In genomic region chr14:99137913-99138571, GRCh38 we compare ENCODE assay signal across 12 cellular contexts.
DNase-seq lines count a peak whose midpoint lies in the region; ATAC-seq, FAIRE-seq and TF ChIP-seq lines count a peak whose summit lies in the region.
"Had no signal": no experiment of that assay in that cellular context is flagged by ENCODE, and none has a peak within 500 bp of the region (broad histone marks: within the 10 kb centered on the region; RNA-seq: fewer than 3 reads in every experiment).

No MANE protein-coding gene starts in this region.

- TF ChIP-seq POLR2A in A549 (IDR thresholded peaks at IDR 0.05; ENCODE audit: low read length): no peak

- no peaks in the 10 kb centered on the region for H3K4me1 ChIP-seq in A549

- no peak overlapping the region for H3K4me2 ChIP-seq in A549

- no peak for TF ChIP-seq CTCF in A549 (IDR thresholded peaks at IDR 0.05)

- 41% methylated on average over 8 of the region's 8 CpGs for WGBS in A549 (ENCODE audit: missing lambda C conversion rate)

- no peak overlapping the region for H3K4me3 ChIP-seq in A549

- CTCF ChIA-PET in A549 (lab: Yijun Ruan, JAX): interaction anchor here (1.0 to 1.7 kb wide), 2 partner anchors 9 to 15 kb away, joined by 3 read pairs; no protein-coding TSS in a partner anchor

- no peak for FAIRE-seq in A549 (lab: Jason Lieb, UNC)
- FAIRE-seq: keratinocyte had no signal

- no peaks in the 10 kb centered on the region for H3K9me3 ChIP-seq in A549

- POLR2A ChIA-PET in A549 (lab: Yijun Ruan, JAX): no interaction called here

- no peak overlapping the region for H3K27ac ChIP-seq in A549

- no peak for TF ChIP-seq RAD21 in A549 (conservative IDR thresholded peaks at IDR 0.05 in 1 of 2, IDR thresholded peaks at IDR 0.05 in 1 of 2)

- ATAC-seq in A549 (peak; percentile 51 to 84; a peak in 3 of 6 replicates), GM18867 (IDR thresholded peaks at IDR 0.05; ENCODE audit: unreplicated experiment) (peak; percentile 53), SK-N-SH treated with all-trans-retinoic acid at 6 μM for 48 hours (peak; percentile 76)

- peak; percentile 18 to 27 for DNase-seq in A549 (ENCODE audit: low read depth in 1 of 2, low spot score in 1 of 2)
- peak; percentile 41 for DNase-seq in islet precursor cell
- DNase-seq in HT-29 (ENCODE audit: low spot score): no peak
- DNase-seq in germinal center (ENCODE audit: low spot score): no peak
- no peak for DNase-seq in kidney glomerular epithelial cell (lab: John Stamatoyannopoulos, UW)
- no peak for DNase-seq in midbrain (lab: John Stamatoyannopoulos, UW)
- DNase-seq: activated CD4-positive, CD25-positive, alpha-beta regulatory T cell treated with anti-CD3 and anti-CD28 coated beads, Interleukin-2, amount 50 U/mL, for 72 hours; GOT3; NCI-H1930 had no signal

- TF ChIP-seq EP300 in A549 (IDR thresholded peaks at IDR 0.05): no peak

TF ChIP-seq in A549, 52 proteins besides CTCF, POLR2A, EP300 and RAD21:
- TF ChIP-seq ZSCAN20 (CRISPR knock-in tag; IDR thresholded peaks at IDR 0.05) (no peak), MAFK (IDR thresholded peaks at IDR 0.05; ENCODE audit: partially characterized antibody) (no peak), USF2 (IDR thresholded peaks at IDR 0.05) (peak; percentile 58), ESRRA (IDR thresholded peaks at IDR 0.05; ENCODE audit: borderline replicate concordance, low read length) (no peak), ATOH8 (CRISPR knock-in tag; IDR thresholded peaks at IDR 0.05; ENCODE audit: low read depth) (no peak), HOXB13 (CRISPR knock-in tag; IDR thresholded peaks at IDR 0.05; ENCODE audit: low read depth) (no peak), HOXB5 (CRISPR knock-in tag; IDR thresholded peaks at IDR 0.05) (no peak)
TF ChIP-seq in A549: peak in this region for 1.

TF ChIP-seq in SK-N-SH treated with all-trans-retinoic acid at 6 μM for 48 hours, 23 proteins besides CTCF, POLR2A, EP300 and RAD21:
- TF ChIP-seq OSR1 (CRISPR knock-in tag; IDR thresholded peaks at IDR 0.05): no peak
- TF ChIP-seq SNAI2 (CRISPR knock-in tag; IDR thresholded peaks at IDR 0.05): no peak
- no peak for TF ChIP-seq PATZ1 (CRISPR knock-in tag; IDR thresholded peaks at IDR 0.05; ENCODE audit: borderline replicate concordance)
- no peak for TF ChIP-seq ISL1 (CRISPR knock-in tag; IDR thresholded peaks at IDR 0.05)
- TF ChIP-seq ARNTL (CRISPR knock-in tag; IDR thresholded peaks at IDR 0.05; ENCODE audit: borderline replicate concordance, low read depth): no peak
- no peak for TF ChIP-seq ZFP30 (CRISPR knock-in tag; IDR thresholded peaks at IDR 0.05)
- no peak for TF ChIP-seq ZC3H10 (CRISPR knock-in tag; IDR thresholded peaks at IDR 0.05)
- TF ChIP-seq ZNF70 (CRISPR knock-in tag; IDR thresholded peaks at IDR 0.05): no peak
- no peak for TF ChIP-seq ZNF565 (CRISPR knock-in tag; conservative IDR thresholded peaks at IDR 0.05; ENCODE audit: low read depth)
- no peak for TF ChIP-seq CREB5 (CRISPR knock-in tag; IDR thresholded peaks at IDR 0.05; ENCODE audit: low read depth)
- no peak for TF ChIP-seq POU6F1 (CRISPR knock-in tag; IDR thresholded peaks at IDR 0.05; ENCODE audit: borderline replicate concordance, low read depth)
- TF ChIP-seq TOX (CRISPR knock-in tag; IDR thresholded peaks at IDR 0.05; ENCODE audit: borderline replicate concordance): no peak
- TF ChIP-seq ZFP3 (CRISPR knock-in tag; IDR thresholded peaks at IDR 0.05): no peak
- no peak for TF ChIP-seq TCF4 (CRISPR knock-in tag; IDR thresholded peaks at IDR 0.05; ENCODE audit: borderline replicate concordance)

Comparison
In these comparisons a context has a peak if more than half of its experiments do, and no peak if none do; other contexts are left out.
1. DNase-seq: peak in A549 (2 of 2) and islet precursor cell (single experiment); none in HT-29 (single experiment), germinal center (single experiment), kidney glomerular epithelial cell (single experiment) and midbrain (single experiment).
2. Peak in every context shown above with its lines, with median percentiles within 50 percentile points of each other: ATAC-seq.